Comparison of ENCODE assay signal across 1 cellular context in the genomic region with DNA sequence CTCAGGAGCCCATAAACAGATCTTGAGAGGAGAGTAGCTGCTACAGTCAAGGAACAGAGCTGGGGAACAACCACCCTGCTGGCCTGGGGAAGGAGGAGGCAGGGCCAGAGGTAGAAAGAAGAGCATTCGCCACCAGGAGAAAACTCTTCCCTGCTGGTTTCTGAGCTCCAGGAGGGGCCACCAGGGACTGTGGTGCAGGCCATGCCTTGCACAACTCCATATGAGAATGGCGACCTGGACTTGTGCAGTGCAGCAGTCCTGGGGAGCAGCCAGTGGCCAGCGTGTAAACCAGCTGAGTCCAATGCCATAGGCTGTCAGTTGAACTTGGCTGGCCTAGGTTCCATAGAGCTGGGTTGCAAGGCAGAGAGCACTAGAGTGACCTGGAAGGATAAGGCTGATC.
TF ChIP-seq lines count a peak whose summit lies in the region.

No MANE protein-coding gene starts in this region.

TF ChIP-seq in H1, 55 proteins besides CTCF, POLR2A, EP300 and RAD21:
- TF ChIP-seq, protein P1, sequence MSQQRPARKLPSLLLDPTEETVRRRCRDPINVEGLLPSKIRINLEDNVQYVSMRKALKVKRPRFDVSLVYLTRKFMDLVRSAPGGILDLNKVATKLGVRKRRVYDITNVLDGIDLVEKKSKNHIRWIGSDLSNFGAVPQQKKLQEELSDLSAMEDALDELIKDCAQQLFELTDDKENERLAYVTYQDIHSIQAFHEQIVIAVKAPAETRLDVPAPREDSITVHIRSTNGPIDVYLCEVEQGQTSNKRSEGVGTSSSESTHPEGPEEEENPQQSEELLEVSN (IDR thresholded peaks at IDR 0.05) = no peak
- TF ChIP-seq KDM5A (IDR thresholded peaks at IDR 0.05; ENCODE audit: low read length) (no peak), TAF1 (IDR thresholded peaks at IDR 0.05; ENCODE audit: low read depth, low read length) (no peak)
